ENCODE assay signal across 4 cellular contexts in genomic region chr3:137420198-137420995, GRCh38.
"Had no signal": no experiment of that assay in that cellular context is flagged by ENCODE, and none has a peak within 500 bp of the region (broad histone marks: within the 10 kb centered on the region; RNA-seq: fewer than 3 reads in every experiment).

No MANE protein-coding gene starts in this region.

- DNase-seq: H9, HCEC 1CT, IMR-90 had no signal

- H3K4me3 Mint-ChIP-seq: GM23338, H9 had no signal

- H3K4me1 Mint-ChIP-seq: GM23338, H9 had no signal

- H3K27ac Mint-ChIP-seq: GM23338, H9 had no signal

- H3K4me2 ChIP-seq: GM23338 had no signal

- H3K4me3 ChIP-seq: GM23338 had no signal

- H2AFZ ChIP-seq: GM23338 had no signal
